Comparison of ENCODE assay signal across 8 cellular contexts in genomic region chr3:149717391-149718056, GRCh38. TPM values are rescaled to one million over a fixed set of nuclear protein-coding genes. Genes with fewer than 3 reads are reported as not detected.
DNase-seq lines count a peak whose midpoint lies in the region; ATAC-seq and TF ChIP-seq lines count a peak whose summit lies in the region.

No MANE protein-coding gene starts in this region.

- no peak overlapping the region for H3K4me3 Mint-ChIP-seq in activated naive CD4-positive, alpha-beta T cell treated with anti-CD3 and anti-CD28 coated beads, Interleukin-2, amount 10 ng/mL, durations not matched to agents 7 days and 5 days

- H3K9me3 Mint-ChIP-seq in activated naive CD4-positive, alpha-beta T cell treated with anti-CD3 and anti-CD28 coated beads, Interleukin-2, amount 10 ng/mL, durations not matched to agents 7 days and 5 days: peaks cover 11% of the 10 kb centered on the region

- peaks cover 4% of the 10 kb centered on the region for H3K27me3 Mint-ChIP-seq in activated naive CD4-positive, alpha-beta T cell treated with anti-CD3 and anti-CD28 coated beads, Interleukin-2, amount 10 ng/mL, durations not matched to agents 7 days and 5 days

- H3K27ac Mint-ChIP-seq in activated naive CD4-positive, alpha-beta T cell treated with anti-CD3 and anti-CD28 coated beads, Interleukin-2, amount 10 ng/mL, durations not matched to agents 7 days and 5 days: no peak overlapping the region

- H3K4me3 ChIP-seq in prostate gland: no peak overlapping the region

- peak in 3 of 4 experiments; percentile 74 to 88 (median 82) for TF ChIP-seq CTCF in prostate gland (IDR thresholded peaks at IDR 0.05)

- no peaks in the 10 kb centered on the region for H3K36me3 Mint-ChIP-seq in activated naive CD4-positive, alpha-beta T cell treated with anti-CD3 and anti-CD28 coated beads, Interleukin-2, amount 10 ng/mL, durations not matched to agents 7 days and 5 days

- H3K4me1 Mint-ChIP-seq in activated naive CD4-positive, alpha-beta T cell treated with anti-CD3 and anti-CD28 coated beads, Interleukin-2, amount 10 ng/mL, durations not matched to agents 7 days and 5 days: no peaks in the 10 kb centered on the region

- H3K27ac ChIP-seq in prostate gland: no peak overlapping the region

- CTCF ChIA-PET in activated naive CD4-positive, alpha-beta T cell treated with anti-CD3 and anti-CD28 coated beads, Interleukin-2, amount 10 ng/mL, durations not matched to agents 7 days and 5 days (lab: Charles Lee): interaction anchor here (0.6 to 3.4 kb wide), 23 partner anchors 8 to 598 kb away, joined by 3 to 25 read pairs (median 3); no protein-coding TSS in a partner anchor

- H3K9me3 ChIP-seq in prostate gland: no peaks in the 10 kb centered on the region

- H3K27me3 ChIP-seq in prostate gland (replicated peaks; ENCODE audit: insufficient read depth): no peaks in the 10 kb centered on the region

- TF ChIP-seq POLR2A in prostate gland (IDR thresholded peaks at IDR 0.05): no peak

- intact Hi-C loops in Right ventricle myocardium superior (cut with DNase I) (loop anchor here (5.0 to 10.0 kb wide), 3 partner anchors 53 to 205 kb away; no protein-coding TSS in a partner anchor), prostate gland (cut with DNase I) (loop anchor here (1.0 kb wide), 1 partner anchor 205 kb away; no protein-coding TSS in a partner anchor)

- H3K4me1 ChIP-seq in prostate gland (replicated peaks): no peaks in the 10 kb centered on the region

- H3K36me3 ChIP-seq in prostate gland: no peaks in the 10 kb centered on the region

- DNase-seq in Daoy (ENCODE audit: low read depth) (peak; percentile 74), NCI-H446 treated with DMSO at 0.1 percent for 48 hours (lab: John Stamatoyannopoulos, UW) (peak; percentile 66), Right ventricle myocardium superior (no peak), prostate gland (ENCODE audit: low spot score) (peak; percentile 53)
- peak; percentile 45 for DNase-seq in activated naive CD4-positive, alpha-beta T cell treated with anti-CD3 and anti-CD28 coated beads, Interleukin-2, amount 10 ng/mL, durations not matched to agents 7 days and 5 days

- 13% methylated on average over 2 of the region's 2 CpGs for WGBS in prostate gland

- ATAC-seq in HG02759 (IDR thresholded peaks at IDR 0.05; ENCODE audit: unreplicated experiment) (peak; percentile 49), Right ventricle myocardium superior (ENCODE audit: poor library complexity) (peak; percentile 73), GM21528 (IDR thresholded peaks at IDR 0.05; ENCODE audit: low FRiP score, unreplicated experiment) (no peak), HG03565 (IDR thresholded peaks at IDR 0.05; ENCODE audit: unreplicated experiment) (no peak)

RNA-seq across cellular contexts. Expression of gene COMMD2, which starts 34.8 kb away (rescaled TPM):
- 40.1 and 88.3 TPM in 2 replicates for total RNA-seq in Daoy (2014; rRNA removed; shearing (Covaris generic))
- 17.4 TPM for total RNA-seq in Right ventricle myocardium superior
- 10 to 100 TPM; 21.6 to 26.9 TPM for total RNA-seq in prostate gland

RNA-seq across cellular contexts. Expression of gene WWTR1, which starts 59.7 kb away (rescaled TPM):
- total RNA-seq in Daoy (2014; rRNA removed; shearing (Covaris generic)): 32.8 and 34.3 TPM in 2 replicates
- 37.9 TPM for total RNA-seq in Right ventricle myocardium superior
- total RNA-seq in prostate gland: 10 to 100 TPM; 47.5 to 79.4 TPM

Comparison
In these comparisons a context has a peak if more than half of its experiments do, and no peak if none do; other contexts are left out.
1. ATAC-seq: peak in HG02759 (single experiment) and Right ventricle myocardium superior (single experiment); none in GM21528 (single experiment) and HG03565 (single experiment).